In genomic region chr19:40420766-40421467, GRCh38 we compare ENCODE assay signal across 8 cellular contexts. TPM values are rescaled to one million over a fixed set of nuclear protein-coding genes. Genes with fewer than 3 reads are reported as not detected.
A peak's percentile ranks its signal among the peaks of the same experiment; 100 is the strongest.
DNase-seq lines count a peak whose midpoint lies in the region; ATAC-seq and TF ChIP-seq lines count a peak whose summit lies in the region.

No MANE protein-coding gene starts in this region.

- H3K4me1 Mint-ChIP-seq in activated B cell treated with CpG ODN at 0.5 μM for 24 hours = peaks cover 30% of the 10 kb centered on the region
- peaks cover 25% of the 10 kb centered on the region for H3K4me1 Mint-ChIP-seq in central memory CD8-positive, alpha-beta T cell

- H3K36me3 Mint-ChIP-seq in activated B cell treated with CpG ODN at 0.5 μM for 24 hours (ENCODE audit: low read depth) = peaks cover 16% of the 10 kb centered on the region
- H3K36me3 Mint-ChIP-seq in central memory CD8-positive, alpha-beta T cell (ENCODE audit: insufficient read depth) = peaks cover 20% of the 10 kb centered on the region

- H3K27me3 Mint-ChIP-seq in activated B cell treated with CpG ODN at 0.5 μM for 24 hours = no peaks in the 10 kb centered on the region
- no peaks in the 10 kb centered on the region for H3K27me3 Mint-ChIP-seq in central memory CD8-positive, alpha-beta T cell

- ATAC-seq in HG02798 (IDR thresholded peaks at IDR 0.05; ENCODE audit: poor library complexity, unreplicated experiment) (peak; percentile 31), activated B cell treated with CpG ODN at 0.5 μM for 24 hours (ENCODE audit: low read depth) (peak; percentile 56), HG03095 (IDR thresholded peaks at IDR 0.05; ENCODE audit: unreplicated experiment) (no peak)
- ATAC-seq in central memory CD8-positive, alpha-beta T cell (replicated peaks; ENCODE audit: extremely low read depth, poor library complexity, severe bottlenecking) = no peak

- H3K27ac Mint-ChIP-seq in activated B cell treated with CpG ODN at 0.5 μM for 24 hours = peak overlapping the region; percentile 86
- H3K27ac Mint-ChIP-seq in central memory CD8-positive, alpha-beta T cell (ENCODE audit: low read depth) = peak overlapping the region; percentile 88

- 0 to 1% (median 1%) methylated on average over 34 to 52 of the region's 52 CpGs for WGBS in spleen, 5 donors

- peaks cover 0 to 16% (median 11%) of the 10 kb centered on the region in 6 donors for H3K36me3 ChIP-seq in spleen

- H3K27me3 ChIP-seq in spleen (replicated peaks in 1 of 7) = no peaks in the 10 kb centered on the region

- peak; percentile 64 for DNase-seq in GM04503 (ENCODE audit: low read depth)
- DNase-seq in NCI-H2227 (lab: John Stamatoyannopoulos, UW; ENCODE audit: unreplicated experiment) = peak; percentile 96
- DNase-seq in activated B cell treated with CpG ODN at 0.5 μM for 24 hours = peak; percentile 83
- peak; percentile 59 to 63 for DNase-seq in central memory CD8-positive, alpha-beta T cell (ENCODE audit: low spot score in 2 of 2)
- peak; percentile 97 for DNase-seq in islet precursor cell
- peak; percentile 96 for DNase-seq in spleen

- peak overlapping the region; percentile 86 for H3K4me3 Mint-ChIP-seq in activated B cell treated with CpG ODN at 0.5 μM for 24 hours
- H3K4me3 Mint-ChIP-seq in central memory CD8-positive, alpha-beta T cell = peak overlapping the region; percentile 79

- TF ChIP-seq CTCF in activated B cell treated with CpG ODN at 0.5 μM for 24 hours (IDR thresholded peaks at IDR 0.05) = peak; percentile 47
- TF ChIP-seq CTCF in spleen (IDR thresholded peaks at IDR 0.05 in 8 of 11, conservative IDR thresholded peaks at IDR 0.05 in 3 of 11) = peak; percentile 81 to 95 (median 92)

- H3K27ac ChIP-seq in spleen = peak overlapping the region; percentile 96 to 100 (median 99)

- intact Hi-C loops in activated B cell treated with CpG ODN at 0.5 μM for 24 hours (cut with micrococcal nuclease) = loop anchor here (1.0 to 5.0 kb wide), 8 partner anchors 14 to 176 kb away; partner anchors contain the start of genes BLVRB, C19orf47, PLD3 and SERTAD3
- intact Hi-C loops in spleen (cut with DNase I; ENCODE audit: low total_unique reads) = no loop called here

- no peaks in the 10 kb centered on the region for H3K9me3 ChIP-seq in spleen

- peaks cover 22 to 76% (median 60%) of the 10 kb centered on the region in 6 donors for H3K4me1 ChIP-seq in spleen

- H3K9me3 Mint-ChIP-seq in activated B cell treated with CpG ODN at 0.5 μM for 24 hours = no peaks in the 10 kb centered on the region
- H3K9me3 Mint-ChIP-seq in central memory CD8-positive, alpha-beta T cell = no peaks in the 10 kb centered on the region

- CTCF ChIA-PET in activated B cell treated with CpG ODN at 0.5 μM for 24 hours (lab: Charles Lee) = interaction anchor here (0.8 to 5.1 kb wide), 14 partner anchors 10 to 277 kb away, joined by 3 to 49 read pairs (median 4); partner anchors contain the start of genes AKT2, BLVRB, C19orf47 and PLD3

- H3K4me3 ChIP-seq in spleen = peak overlapping the region; percentile 58 to 88 (median 61)

- peak; percentile 19 to 69 (median 41) for TF ChIP-seq POLR2A in spleen (IDR thresholded peaks at IDR 0.05)

- POLR2A ChIA-PET in activated B cell treated with CpG ODN at 0.5 μM for 24 hours (lab: Charles Lee) = interaction anchor here (0.6 to 4.1 kb wide), 25 partner anchors 10 to 357 kb away, joined by 3 to 104 read pairs (median 4); partner anchors contain the start of genes ACTMAP, AKT2, BLVRB and C19orf47

RNA-seq across cellular contexts. Expression of gene SERTAD1, which starts 4.9 kb away (rescaled TPM):
- total RNA-seq in activated B cell treated with CpG ODN at 0.5 μM for 24 hours (13.4 and 13.9 TPM in 2 replicates), spleen (10 to 100 TPM in 6 of 7 donors, 1 to 10 TPM in 1; 9.8 to 19.7 (median 13.2) TPM)
- 10 to 100 TPM in 1 of 3 donors, 1 to 10 TPM in 2; 8.5 to 14.9 (median 9.4) TPM for polyA plus RNA-seq in spleen

RNA-seq across cellular contexts. Expression of gene PRX, which starts 7.7 kb away (rescaled TPM):
- total RNA-seq in activated B cell treated with CpG ODN at 0.5 μM for 24 hours (1.4 and 1.7 TPM in 2 replicates), spleen (1 to 10 TPM; 1.7 to 3.4 (median 3.0) TPM)
- polyA plus RNA-seq in spleen = 1 to 10 TPM in 1 of 3 donors, under 1 TPM in 2; 0.50 to 1.8 (median 0.56) TPM

RNA-seq across cellular contexts. Expression of gene SERTAD3, which starts 23.2 kb away (rescaled TPM):
- total RNA-seq in activated B cell treated with CpG ODN at 0.5 μM for 24 hours (43.5 and 48.4 TPM in 2 replicates), spleen (10 to 100 TPM; 21.5 to 51.4 (median 30.9) TPM)
- polyA plus RNA-seq in spleen = 10 to 100 TPM; 21.8 to 32.6 (median 23.5) TPM

RNA-seq across cellular contexts. Expression of gene HIPK4, which starts 30.9 kb away (rescaled TPM):
- total RNA-seq in activated B cell treated with CpG ODN at 0.5 μM for 24 hours (0.09 TPM in 1 of 2 replicates, not detected in the other), spleen (under 1 TPM in 1 of 7 donors, not detected in 6; 0.19 TPM)
- under 1 TPM in 1 of 3 donors, not detected in 2; 0.08 TPM for polyA plus RNA-seq in spleen

RNA-seq across cellular contexts. Expression of gene BLVRB, which starts 44.6 kb away (rescaled TPM):
- total RNA-seq in activated B cell treated with CpG ODN at 0.5 μM for 24 hours (12.3 and 14.6 TPM in 2 replicates), spleen (100 to 1,000 TPM in 6 of 7 donors, 10 to 100 TPM in 1; 92.3 to 243 (median 179) TPM)
- 100 to 1,000 TPM in 2 of 3 donors, 10 to 100 TPM in 1; 90.6 to 215 (median 136) TPM for polyA plus RNA-seq in spleen

Comparison
In these comparisons a context has a peak if more than half of its experiments do, and no peak if none do; other contexts are left out.
1. ATAC-seq: peak in HG02798 (single experiment) and activated B cell treated with CpG ODN at 0.5 μM for 24 hours (single experiment); none in central memory CD8-positive, alpha-beta T cell (single experiment) and HG03095 (single experiment).
2. Peak in every context shown above with its lines, with median percentiles within 50 percentile points of each other: DNase-seq.